Comparison of ENCODE assay signal across 11 cellular contexts in genomic region chr3:149968216-149968615, GRCh38. TPM values are rescaled to one million over a fixed set of nuclear protein-coding genes. Genes with fewer than 3 reads are reported as not detected.
DNase-seq lines count a peak whose midpoint lies in the region; ATAC-seq and TF ChIP-seq lines count a peak whose summit lies in the region.
"Had no signal": no experiment of that assay in that cellular context is flagged by ENCODE, and none has a peak within 500 bp of the region (broad histone marks: within the 10 kb centered on the region; RNA-seq: fewer than 3 reads in every experiment).

No MANE protein-coding gene starts in this region.

- TF ChIP-seq POLR2A in sigmoid colon (IDR thresholded peaks at IDR 0.05) (no peak), thyroid gland (IDR thresholded peaks at IDR 0.05) (no peak)

- TF ChIP-seq CTCF in sigmoid colon (IDR thresholded peaks at IDR 0.05): no peak
- no peak for TF ChIP-seq CTCF in thyroid gland (IDR thresholded peaks at IDR 0.05)

- H3K27me3 ChIP-seq in sigmoid colon (no peaks in the 10 kb centered on the region), thyroid gland (no peaks in the 10 kb centered on the region)

- H3K4me3 ChIP-seq in sigmoid colon (no peak overlapping the region), thyroid gland (replicated peaks in 1 of 3) (peak overlapping the region in 1 of 3 donors; percentile 88)

- ATAC-seq in GM19351 (IDR thresholded peaks at IDR 0.05; ENCODE audit: unreplicated experiment): no peak
- ATAC-seq: natural killer cell had no signal

- H3K36me3 ChIP-seq in sigmoid colon: peaks cover 0 to 10% (median 0%) of the 10 kb centered on the region in 4 donors
- no peaks in the 10 kb centered on the region for H3K36me3 ChIP-seq in thyroid gland

- no peak for TF ChIP-seq EP300 in sigmoid colon (IDR thresholded peaks at IDR 0.05)

- H3K4me1 ChIP-seq in sigmoid colon (peaks cover 0 to 61% (median 36%) of the 10 kb centered on the region in 4 donors), thyroid gland (peaks cover 6 to 12% of the 10 kb centered on the region in 2 donors)

- DNase-seq in DMS 273 (lab: John Stamatoyannopoulos, UW; ENCODE audit: unreplicated experiment) (peak; percentile 57), DMS 273 treated with DMSO at 0.1 percent for 48 hours (lab: John Stamatoyannopoulos, UW) (no peak), NCI-H69 (lab: John Stamatoyannopoulos, UW) (peak; percentile 78), epithelial cell of prostate (ENCODE audit: low read depth, low spot score) (no peak), sigmoid colon (no peak), LoVo (ENCODE audit: low spot score) (no peak), thyroid gland (no peak)
- DNase-seq: central memory CD4-positive, alpha-beta T cell; natural killer cell; stimulated activated naive CD4-positive, alpha-beta T cell had no signal

- H3K27ac ChIP-seq in epithelial cell of prostate (peak overlapping the region; percentile 79), sigmoid colon (peak overlapping the region; percentile 92 to 98 (median 97)), thyroid gland (no peak overlapping the region)

- intact Hi-C loops in sigmoid colon (cut with DNase I) (loop anchor here (5.0 kb wide), 1 partner anchor 529 kb away; no protein-coding TSS in a partner anchor), thyroid gland (cut with DNase I) (loop anchor here (5.0 kb wide), 1 partner anchor 214 kb away; no protein-coding TSS in a partner anchor)

- H3K9me3 ChIP-seq in sigmoid colon (no peaks in the 10 kb centered on the region), thyroid gland (no peaks in the 10 kb centered on the region)

- 87 to 89% methylated on average over 8 of the region's 8 CpGs for WGBS in sigmoid colon, 2 donors
- 51 to 64% methylated on average over 8 of the region's 8 CpGs for WGBS in thyroid gland, 2 donors

RNA-seq across cellular contexts. Expression of gene PFN2, which starts 2.5 kb away (rescaled TPM):
- total RNA-seq in sigmoid colon (10 to 100 TPM; 37.5 to 62.4 (median 60.1) TPM), thyroid gland (100 to 1,000 TPM in 3 of 4 donors, 10 to 100 TPM in 1; 96.1 to 114 (median 111) TPM)
- 10 to 100 TPM; 33.7 to 52.5 (median 50.5) TPM for polyA plus RNA-seq in sigmoid colon

Comparison
In these comparisons a context has a peak if more than half of its experiments do, and no peak if none do; other contexts are left out.
1. DNase-seq: peak in DMS 273 (single experiment) and NCI-H69 (single experiment); none in DMS 273 treated with DMSO at 0.1 percent for 48 hours (single experiment), epithelial cell of prostate (single experiment), sigmoid colon (single experiment), LoVo (single experiment) and thyroid gland (0 of 2).
2. H3K27ac ChIP-seq: peak in epithelial cell of prostate (single experiment) and sigmoid colon (4 of 4); none in thyroid gland (0 of 3).